1 cellular context compared by ENCODE assay signal in the genomic region with DNA sequence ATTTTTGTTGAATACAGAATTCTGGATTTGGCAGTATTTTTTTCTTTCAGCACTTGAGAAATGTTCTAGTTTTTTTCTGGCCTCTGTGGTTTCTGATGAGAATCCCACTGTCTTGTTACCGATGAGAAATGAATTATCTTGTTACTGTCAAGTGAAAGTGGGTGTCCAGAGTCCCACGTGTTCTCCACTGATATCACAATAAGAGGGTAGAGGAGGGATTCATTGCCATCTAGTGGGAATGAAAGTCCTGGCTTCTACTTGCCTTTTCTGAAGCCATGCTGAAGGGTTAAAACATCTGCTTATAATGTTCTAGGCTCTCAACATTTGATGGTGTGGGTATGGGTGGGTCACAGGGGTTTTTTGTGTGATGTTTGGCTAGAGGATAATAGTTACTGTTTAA.
TF ChIP-seq lines count a peak whose summit lies in the region.

No MANE protein-coding gene starts in this region.

TF ChIP-seq in SK-N-SH treated with all-trans-retinoic acid at 6 μM for 48 hours, 23 proteins besides CTCF, POLR2A, EP300 and RAD21 (continued from another document):
- TF ChIP-seq, protein P1, sequence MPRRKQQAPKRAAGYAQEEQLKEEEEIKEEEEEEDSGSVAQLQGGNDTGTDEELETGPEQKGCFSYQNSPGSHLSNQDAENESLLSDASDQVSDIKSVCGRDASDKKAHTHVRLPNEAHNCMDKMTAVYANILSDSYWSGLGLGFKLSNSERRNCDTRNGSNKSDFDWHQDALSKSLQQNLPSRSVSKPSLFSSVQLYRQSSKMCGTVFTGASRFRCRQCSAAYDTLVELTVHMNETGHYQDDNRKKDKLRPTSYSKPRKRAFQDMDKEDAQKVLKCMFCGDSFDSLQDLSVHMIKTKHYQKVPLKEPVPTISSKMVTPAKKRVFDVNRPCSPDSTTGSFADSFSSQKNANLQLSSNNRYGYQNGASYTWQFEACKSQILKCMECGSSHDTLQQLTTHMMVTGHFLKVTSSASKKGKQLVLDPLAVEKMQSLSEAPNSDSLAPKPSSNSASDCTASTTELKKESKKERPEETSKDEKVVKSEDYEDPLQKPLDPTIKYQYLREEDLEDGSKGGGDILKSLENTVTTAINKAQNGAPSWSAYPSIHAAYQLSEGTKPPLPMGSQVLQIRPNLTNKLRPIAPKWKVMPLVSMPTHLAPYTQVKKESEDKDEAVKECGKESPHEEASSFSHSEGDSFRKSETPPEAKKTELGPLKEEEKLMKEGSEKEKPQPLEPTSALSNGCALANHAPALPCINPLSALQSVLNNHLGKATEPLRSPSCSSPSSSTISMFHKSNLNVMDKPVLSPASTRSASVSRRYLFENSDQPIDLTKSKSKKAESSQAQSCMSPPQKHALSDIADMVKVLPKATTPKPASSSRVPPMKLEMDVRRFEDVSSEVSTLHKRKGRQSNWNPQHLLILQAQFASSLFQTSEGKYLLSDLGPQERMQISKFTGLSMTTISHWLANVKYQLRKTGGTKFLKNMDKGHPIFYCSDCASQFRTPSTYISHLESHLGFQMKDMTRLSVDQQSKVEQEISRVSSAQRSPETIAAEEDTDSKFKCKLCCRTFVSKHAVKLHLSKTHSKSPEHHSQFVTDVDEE (CRISPR knock-in tag; IDR thresholded peaks at IDR 0.05), result no peak
- TF ChIP-seq GLIS3 (CRISPR knock-in tag; IDR thresholded peaks at IDR 0.05) (no peak), OSR1 (CRISPR knock-in tag; IDR thresholded peaks at IDR 0.05) (no peak), ZC3H10 (CRISPR knock-in tag; IDR thresholded peaks at IDR 0.05) (no peak), ARNTL (CRISPR knock-in tag; IDR thresholded peaks at IDR 0.05; ENCODE audit: borderline replicate concordance, low read depth) (no peak), ZNF565 (CRISPR knock-in tag; conservative IDR thresholded peaks at IDR 0.05; ENCODE audit: low read depth) (no peak), ZFP30 (CRISPR knock-in tag; IDR thresholded peaks at IDR 0.05) (no peak), ZNF8 (CRISPR knock-in tag; IDR thresholded peaks at IDR 0.05) (no peak), ZFP3 (CRISPR knock-in tag; IDR thresholded peaks at IDR 0.05) (no peak), RARB (CRISPR knock-in tag; IDR thresholded peaks at IDR 0.05) (no peak), SNAI2 (CRISPR knock-in tag; IDR thresholded peaks at IDR 0.05) (no peak), BACH2 (CRISPR knock-in tag; IDR thresholded peaks at IDR 0.05; ENCODE audit: borderline replicate concordance) (no peak), TOX (CRISPR knock-in tag; IDR thresholded peaks at IDR 0.05; ENCODE audit: borderline replicate concordance) (no peak)
- TF ChIP-seq, protein P2, sequence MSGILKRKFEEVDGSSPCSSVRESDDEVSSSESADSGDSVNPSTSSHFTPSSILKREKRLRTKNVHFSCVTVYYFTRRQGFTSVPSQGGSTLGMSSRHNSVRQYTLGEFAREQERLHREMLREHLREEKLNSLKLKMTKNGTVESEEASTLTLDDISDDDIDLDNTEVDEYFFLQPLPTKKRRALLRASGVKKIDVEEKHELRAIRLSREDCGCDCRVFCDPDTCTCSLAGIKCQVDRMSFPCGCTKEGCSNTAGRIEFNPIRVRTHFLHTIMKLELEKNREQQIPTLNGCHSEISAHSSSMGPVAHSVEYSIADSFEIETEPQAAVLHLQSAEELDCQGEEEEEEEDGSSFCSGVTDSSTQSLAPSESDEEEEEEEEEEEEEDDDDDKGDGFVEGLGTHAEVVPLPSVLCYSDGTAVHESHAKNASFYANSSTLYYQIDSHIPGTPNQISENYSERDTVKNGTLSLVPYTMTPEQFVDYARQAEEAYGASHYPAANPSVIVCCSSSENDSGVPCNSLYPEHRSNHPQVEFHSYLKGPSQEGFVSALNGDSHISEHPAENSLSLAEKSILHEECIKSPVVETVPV (CRISPR knock-in tag; IDR thresholded peaks at IDR 0.05), result no peak
- TF ChIP-seq, protein P3, sequence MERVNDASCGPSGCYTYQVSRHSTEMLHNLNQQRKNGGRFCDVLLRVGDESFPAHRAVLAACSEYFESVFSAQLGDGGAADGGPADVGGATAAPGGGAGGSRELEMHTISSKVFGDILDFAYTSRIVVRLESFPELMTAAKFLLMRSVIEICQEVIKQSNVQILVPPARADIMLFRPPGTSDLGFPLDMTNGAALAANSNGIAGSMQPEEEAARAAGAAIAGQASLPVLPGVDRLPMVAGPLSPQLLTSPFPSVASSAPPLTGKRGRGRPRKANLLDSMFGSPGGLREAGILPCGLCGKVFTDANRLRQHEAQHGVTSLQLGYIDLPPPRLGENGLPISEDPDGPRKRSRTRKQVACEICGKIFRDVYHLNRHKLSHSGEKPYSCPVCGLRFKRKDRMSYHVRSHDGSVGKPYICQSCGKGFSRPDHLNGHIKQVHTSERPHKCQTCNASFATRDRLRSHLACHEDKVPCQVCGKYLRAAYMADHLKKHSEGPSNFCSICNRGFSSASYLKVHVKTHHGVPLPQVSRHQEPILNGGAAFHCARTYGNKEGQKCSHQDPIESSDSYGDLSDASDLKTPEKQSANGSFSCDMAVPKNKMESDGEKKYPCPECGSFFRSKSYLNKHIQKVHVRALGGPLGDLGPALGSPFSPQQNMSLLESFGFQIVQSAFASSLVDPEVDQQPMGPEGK (CRISPR knock-in tag; IDR thresholded peaks at IDR 0.05; ENCODE audit: borderline replicate concordance), result no peak
- TF ChIP-seq, protein P4, sequence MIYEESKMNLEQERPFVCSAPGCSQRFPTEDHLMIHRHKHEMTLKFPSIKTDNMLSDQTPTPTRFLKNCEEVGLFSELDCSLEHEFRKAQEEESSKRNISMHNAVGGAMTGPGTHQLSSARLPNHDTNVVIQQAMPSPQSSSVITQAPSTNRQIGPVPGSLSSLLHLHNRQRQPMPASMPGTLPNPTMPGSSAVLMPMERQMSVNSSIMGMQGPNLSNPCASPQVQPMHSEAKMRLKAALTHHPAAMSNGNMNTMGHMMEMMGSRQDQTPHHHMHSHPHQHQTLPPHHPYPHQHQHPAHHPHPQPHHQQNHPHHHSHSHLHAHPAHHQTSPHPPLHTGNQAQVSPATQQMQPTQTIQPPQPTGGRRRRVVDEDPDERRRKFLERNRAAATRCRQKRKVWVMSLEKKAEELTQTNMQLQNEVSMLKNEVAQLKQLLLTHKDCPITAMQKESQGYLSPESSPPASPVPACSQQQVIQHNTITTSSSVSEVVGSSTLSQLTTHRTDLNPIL (CRISPR knock-in tag; IDR thresholded peaks at IDR 0.05; ENCODE audit: low read depth), result no peak
